In the genomic region with DNA sequence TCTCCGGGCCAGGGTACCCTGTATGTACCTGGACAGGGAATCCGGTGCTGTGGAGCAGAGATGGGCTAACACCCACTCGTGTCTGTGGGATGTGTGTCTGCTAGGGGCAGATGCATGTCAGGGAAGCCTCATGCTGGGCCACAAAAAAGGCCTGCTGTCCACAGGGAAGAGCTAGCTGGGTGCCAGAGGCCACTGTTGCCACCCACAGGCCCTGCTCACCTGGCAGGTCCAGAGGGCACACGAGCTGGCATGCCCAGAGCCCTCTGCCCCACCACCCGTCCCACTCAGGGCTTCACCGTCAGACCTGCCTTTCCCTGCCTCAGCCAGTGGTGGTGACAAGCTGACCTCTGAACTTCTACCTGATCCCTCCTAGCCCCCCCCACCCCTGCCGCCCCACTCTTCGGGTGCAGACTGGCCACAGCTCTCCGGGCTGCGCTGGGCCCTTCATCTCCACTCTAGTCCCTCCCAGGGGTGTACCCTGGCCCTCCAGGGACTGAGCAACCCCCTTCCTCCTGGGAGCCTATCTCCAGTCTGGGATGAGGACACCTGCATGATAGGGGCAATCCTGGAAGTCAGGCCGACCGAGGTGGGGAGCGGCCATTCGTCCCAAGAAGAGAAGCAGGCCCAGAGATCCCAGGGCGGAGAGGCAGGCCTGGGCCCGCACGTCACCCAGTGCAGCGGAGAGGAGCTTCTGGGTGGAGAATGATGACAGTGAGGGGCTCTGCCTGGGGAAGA, we compare ENCODE assay signal across 1 cellular context.
A peak's percentile ranks its signal among the peaks of the same experiment; 100 is the strongest.
TF ChIP-seq lines count a peak whose summit lies in the region.

No MANE protein-coding gene starts in this region.

TF ChIP-seq in HepG2, 621 proteins besides CTCF, POLR2A, EP300 and RAD21 (continues in another document):
- TF ChIP-seq, protein P1, sequence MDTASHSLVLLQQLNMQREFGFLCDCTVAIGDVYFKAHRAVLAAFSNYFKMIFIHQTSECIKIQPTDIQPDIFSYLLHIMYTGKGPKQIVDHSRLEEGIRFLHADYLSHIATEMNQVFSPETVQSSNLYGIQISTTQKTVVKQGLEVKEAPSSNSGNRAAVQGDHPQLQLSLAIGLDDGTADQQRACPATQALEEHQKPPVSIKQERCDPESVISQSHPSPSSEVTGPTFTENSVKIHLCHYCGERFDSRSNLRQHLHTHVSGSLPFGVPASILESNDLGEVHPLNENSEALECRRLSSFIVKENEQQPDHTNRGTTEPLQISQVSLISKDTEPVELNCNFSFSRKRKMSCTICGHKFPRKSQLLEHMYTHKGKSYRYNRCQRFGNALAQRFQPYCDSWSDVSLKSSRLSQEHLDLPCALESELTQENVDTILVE (CRISPR knock-in tag; IDR thresholded peaks at IDR 0.05) = no peak
- peak; percentile 8; the same call in 1 of the 2 replicates for TF ChIP-seq MEIS1 (CRISPR knock-in tag; IDR thresholded peaks at IDR 0.05; ENCODE audit: borderline replicate concordance)
- 0 out of 2 replicates have a peak, but pooled peaks have one; percentile 15 for TF ChIP-seq ZNF546 (CRISPR knock-in tag; conservative IDR thresholded peaks at IDR 0.05)
- TF ChIP-seq ZSCAN31 (CRISPR knock-in tag; IDR thresholded peaks at IDR 0.05; ENCODE audit: low read depth) = peak; percentile 21; the same call in 1 of the 2 replicates
- TF ChIP-seq KAT7 (CRISPR knock-in tag; IDR thresholded peaks at IDR 0.05; ENCODE audit: borderline replicate concordance) = no peak
- no peak; the same call in 1 of the 2 replicates for TF ChIP-seq ZFP41 (CRISPR knock-in tag; IDR thresholded peaks at IDR 0.05; ENCODE audit: borderline replicate concordance)
- no peak for TF ChIP-seq CENPX (CRISPR knock-in tag; IDR thresholded peaks at IDR 0.05)
- TF ChIP-seq HNRNPH1 (optimal IDR thresholded peaks at IDR 0.05; ENCODE audit: low read depth, low read length) = no peak
- peak; percentile 19; the same call in 1 of the 2 replicates for TF ChIP-seq NR2F2 (IDR thresholded peaks at IDR 0.05; ENCODE audit: borderline replicate concordance, low read depth)
- TF ChIP-seq, protein P2, sequence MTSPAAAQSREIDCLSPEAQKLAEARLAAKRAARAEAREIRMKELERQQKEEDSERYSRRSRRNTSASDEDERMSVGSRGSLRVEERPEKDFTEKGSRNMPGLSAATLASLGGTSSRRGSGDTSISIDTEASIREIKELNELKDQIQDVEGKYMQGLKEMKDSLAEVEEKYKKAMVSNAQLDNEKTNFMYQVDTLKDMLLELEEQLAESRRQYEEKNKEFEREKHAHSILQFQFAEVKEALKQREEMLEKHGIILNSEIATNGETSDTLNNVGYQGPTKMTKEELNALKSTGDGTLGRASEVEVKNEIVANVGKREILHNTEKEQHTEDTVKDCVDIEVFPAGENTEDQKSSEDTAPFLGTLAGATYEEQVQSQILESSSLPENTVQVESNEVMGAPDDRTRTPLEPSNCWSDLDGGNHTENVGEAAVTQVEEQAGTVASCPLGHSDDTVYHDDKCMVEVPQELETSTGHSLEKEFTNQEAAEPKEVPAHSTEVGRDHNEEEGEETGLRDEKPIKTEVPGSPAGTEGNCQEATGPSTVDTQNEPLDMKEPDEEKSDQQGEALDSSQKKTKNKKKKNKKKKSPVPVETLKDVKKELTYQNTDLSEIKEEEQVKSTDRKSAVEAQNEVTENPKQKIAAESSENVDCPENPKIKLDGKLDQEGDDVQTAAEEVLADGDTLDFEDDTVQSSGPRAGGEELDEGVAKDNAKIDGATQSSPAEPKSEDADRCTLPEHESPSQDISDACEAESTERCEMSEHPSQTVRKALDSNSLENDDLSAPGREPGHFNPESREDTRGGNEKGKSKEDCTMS (CRISPR knock-in tag; conservative IDR thresholded peaks at IDR 0.05) = no peak
- no peak for TF ChIP-seq ATF7-NPFF (CRISPR knock-in tag; IDR thresholded peaks at IDR 0.05; ENCODE audit: low read depth)
- TF ChIP-seq, protein P3, sequence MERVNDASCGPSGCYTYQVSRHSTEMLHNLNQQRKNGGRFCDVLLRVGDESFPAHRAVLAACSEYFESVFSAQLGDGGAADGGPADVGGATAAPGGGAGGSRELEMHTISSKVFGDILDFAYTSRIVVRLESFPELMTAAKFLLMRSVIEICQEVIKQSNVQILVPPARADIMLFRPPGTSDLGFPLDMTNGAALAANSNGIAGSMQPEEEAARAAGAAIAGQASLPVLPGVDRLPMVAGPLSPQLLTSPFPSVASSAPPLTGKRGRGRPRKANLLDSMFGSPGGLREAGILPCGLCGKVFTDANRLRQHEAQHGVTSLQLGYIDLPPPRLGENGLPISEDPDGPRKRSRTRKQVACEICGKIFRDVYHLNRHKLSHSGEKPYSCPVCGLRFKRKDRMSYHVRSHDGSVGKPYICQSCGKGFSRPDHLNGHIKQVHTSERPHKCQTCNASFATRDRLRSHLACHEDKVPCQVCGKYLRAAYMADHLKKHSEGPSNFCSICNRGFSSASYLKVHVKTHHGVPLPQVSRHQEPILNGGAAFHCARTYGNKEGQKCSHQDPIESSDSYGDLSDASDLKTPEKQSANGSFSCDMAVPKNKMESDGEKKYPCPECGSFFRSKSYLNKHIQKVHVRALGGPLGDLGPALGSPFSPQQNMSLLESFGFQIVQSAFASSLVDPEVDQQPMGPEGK (CRISPR knock-in tag; IDR thresholded peaks at IDR 0.05) = peak; percentile 9; the same call in 1 of the 2 replicates
- TF ChIP-seq, protein P4, sequence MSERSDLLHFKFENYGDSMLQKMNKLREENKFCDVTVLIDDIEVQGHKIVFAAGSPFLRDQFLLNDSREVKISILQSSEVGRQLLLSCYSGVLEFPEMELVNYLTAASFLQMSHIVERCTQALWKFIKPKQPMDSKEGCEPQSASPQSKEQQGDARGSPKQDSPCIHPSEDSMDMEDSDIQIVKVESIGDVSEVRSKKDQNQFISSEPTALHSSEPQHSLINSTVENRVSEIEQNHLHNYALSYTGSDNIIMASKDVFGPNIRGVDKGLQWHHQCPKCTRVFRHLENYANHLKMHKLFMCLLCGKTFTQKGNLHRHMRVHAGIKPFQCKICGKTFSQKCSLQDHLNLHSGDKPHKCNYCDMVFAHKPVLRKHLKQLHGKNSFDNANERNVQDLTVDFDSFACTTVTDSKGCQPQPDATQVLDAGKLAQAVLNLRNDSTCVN (CRISPR knock-in tag; IDR thresholded peaks at IDR 0.05; ENCODE audit: borderline replicate concordance) = 0 out of 2 replicates have a peak, but pooled peaks have one; percentile 17
- TF ChIP-seq ZNF235 (CRISPR knock-in tag; IDR thresholded peaks at IDR 0.05; ENCODE audit: borderline replicate concordance) = peak; percentile 59; the same call in 1 of the 2 replicates
- no peak for TF ChIP-seq NFE2L2 (IDR thresholded peaks at IDR 0.05; ENCODE audit: low read length)
- no peak for TF ChIP-seq TBL1XR1 (IDR thresholded peaks at IDR 0.05; ENCODE audit: borderline replicate concordance, low read length, partially characterized antibody)
- TF ChIP-seq ZNF720 (CRISPR knock-in tag; IDR thresholded peaks at IDR 0.05) = no peak
- no peak for TF ChIP-seq AHR (CRISPR knock-in tag; IDR thresholded peaks at IDR 0.05)
- no peak for TF ChIP-seq MZF1 (CRISPR knock-in tag; IDR thresholded peaks at IDR 0.05; ENCODE audit: borderline replicate concordance)
- no peak for TF ChIP-seq RBM22 (optimal IDR thresholded peaks at IDR 0.05; ENCODE audit: low read length)
- TF ChIP-seq ZNF766 (CRISPR knock-in tag; IDR thresholded peaks at IDR 0.05; ENCODE audit: borderline replicate concordance) = no peak
- TF ChIP-seq ZNF431 (CRISPR knock-in tag; IDR thresholded peaks at IDR 0.05; ENCODE audit: borderline replicate concordance, low read depth) = no peak
- TF ChIP-seq, protein P5, sequence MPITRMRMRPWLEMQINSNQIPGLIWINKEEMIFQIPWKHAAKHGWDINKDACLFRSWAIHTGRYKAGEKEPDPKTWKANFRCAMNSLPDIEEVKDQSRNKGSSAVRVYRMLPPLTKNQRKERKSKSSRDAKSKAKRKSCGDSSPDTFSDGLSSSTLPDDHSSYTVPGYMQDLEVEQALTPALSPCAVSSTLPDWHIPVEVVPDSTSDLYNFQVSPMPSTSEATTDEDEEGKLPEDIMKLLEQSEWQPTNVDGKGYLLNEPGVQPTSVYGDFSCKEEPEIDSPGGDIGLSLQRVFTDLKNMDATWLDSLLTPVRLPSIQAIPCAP (CRISPR knock-in tag; IDR thresholded peaks at IDR 0.05; ENCODE audit: low read depth) = 0 out of 2 replicates have a peak, but pooled peaks have one; percentile 10
- no peak; the same call in 1 of the 2 replicates for TF ChIP-seq ZNF772 (CRISPR knock-in tag; IDR thresholded peaks at IDR 0.05)
- TF ChIP-seq, protein P6, sequence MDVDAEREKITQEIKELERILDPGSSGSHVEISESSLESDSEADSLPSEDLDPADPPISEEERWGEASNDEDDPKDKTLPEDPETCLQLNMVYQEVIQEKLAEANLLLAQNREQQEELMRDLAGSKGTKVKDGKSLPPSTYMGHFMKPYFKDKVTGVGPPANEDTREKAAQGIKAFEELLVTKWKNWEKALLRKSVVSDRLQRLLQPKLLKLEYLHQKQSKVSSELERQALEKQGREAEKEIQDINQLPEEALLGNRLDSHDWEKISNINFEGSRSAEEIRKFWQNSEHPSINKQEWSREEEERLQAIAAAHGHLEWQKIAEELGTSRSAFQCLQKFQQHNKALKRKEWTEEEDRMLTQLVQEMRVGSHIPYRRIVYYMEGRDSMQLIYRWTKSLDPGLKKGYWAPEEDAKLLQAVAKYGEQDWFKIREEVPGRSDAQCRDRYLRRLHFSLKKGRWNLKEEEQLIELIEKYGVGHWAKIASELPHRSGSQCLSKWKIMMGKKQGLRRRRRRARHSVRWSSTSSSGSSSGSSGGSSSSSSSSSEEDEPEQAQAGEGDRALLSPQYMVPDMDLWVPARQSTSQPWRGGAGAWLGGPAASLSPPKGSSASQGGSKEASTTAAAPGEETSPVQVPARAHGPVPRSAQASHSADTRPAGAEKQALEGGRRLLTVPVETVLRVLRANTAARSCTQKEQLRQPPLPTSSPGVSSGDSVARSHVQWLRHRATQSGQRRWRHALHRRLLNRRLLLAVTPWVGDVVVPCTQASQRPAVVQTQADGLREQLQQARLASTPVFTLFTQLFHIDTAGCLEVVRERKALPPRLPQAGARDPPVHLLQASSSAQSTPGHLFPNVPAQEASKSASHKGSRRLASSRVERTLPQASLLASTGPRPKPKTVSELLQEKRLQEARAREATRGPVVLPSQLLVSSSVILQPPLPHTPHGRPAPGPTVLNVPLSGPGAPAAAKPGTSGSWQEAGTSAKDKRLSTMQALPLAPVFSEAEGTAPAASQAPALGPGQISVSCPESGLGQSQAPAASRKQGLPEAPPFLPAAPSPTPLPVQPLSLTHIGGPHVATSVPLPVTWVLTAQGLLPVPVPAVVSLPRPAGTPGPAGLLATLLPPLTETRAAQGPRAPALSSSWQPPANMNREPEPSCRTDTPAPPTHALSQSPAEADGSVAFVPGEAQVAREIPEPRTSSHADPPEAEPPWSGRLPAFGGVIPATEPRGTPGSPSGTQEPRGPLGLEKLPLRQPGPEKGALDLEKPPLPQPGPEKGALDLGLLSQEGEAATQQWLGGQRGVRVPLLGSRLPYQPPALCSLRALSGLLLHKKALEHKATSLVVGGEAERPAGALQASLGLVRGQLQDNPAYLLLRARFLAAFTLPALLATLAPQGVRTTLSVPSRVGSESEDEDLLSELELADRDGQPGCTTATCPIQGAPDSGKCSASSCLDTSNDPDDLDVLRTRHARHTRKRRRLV (CRISPR knock-in tag; IDR thresholded peaks at IDR 0.05) = 0 out of 2 replicates have a peak, but pooled peaks have one; percentile 65
- TF ChIP-seq KLF12 (CRISPR knock-in tag; IDR thresholded peaks at IDR 0.05; ENCODE audit: borderline replicate concordance) = no peak
- TF ChIP-seq SETDB1 (CRISPR knock-in tag; IDR thresholded peaks at IDR 0.05; ENCODE audit: borderline replicate concordance) = no peak
- no peak for TF ChIP-seq ZNF441 (CRISPR knock-in tag; IDR thresholded peaks at IDR 0.05; ENCODE audit: borderline replicate concordance)
- TF ChIP-seq ZNF788 (CRISPR knock-in tag; IDR thresholded peaks at IDR 0.05; ENCODE audit: borderline replicate concordance) = no peak
- no peak for TF ChIP-seq PITX1 (CRISPR knock-in tag; IDR thresholded peaks at IDR 0.05)
- no peak for TF ChIP-seq TBP (CRISPR knock-in tag; IDR thresholded peaks at IDR 0.05)
- TF ChIP-seq FOSL2 (CRISPR knock-in tag; IDR thresholded peaks at IDR 0.05) = no peak
- TF ChIP-seq, protein P7, sequence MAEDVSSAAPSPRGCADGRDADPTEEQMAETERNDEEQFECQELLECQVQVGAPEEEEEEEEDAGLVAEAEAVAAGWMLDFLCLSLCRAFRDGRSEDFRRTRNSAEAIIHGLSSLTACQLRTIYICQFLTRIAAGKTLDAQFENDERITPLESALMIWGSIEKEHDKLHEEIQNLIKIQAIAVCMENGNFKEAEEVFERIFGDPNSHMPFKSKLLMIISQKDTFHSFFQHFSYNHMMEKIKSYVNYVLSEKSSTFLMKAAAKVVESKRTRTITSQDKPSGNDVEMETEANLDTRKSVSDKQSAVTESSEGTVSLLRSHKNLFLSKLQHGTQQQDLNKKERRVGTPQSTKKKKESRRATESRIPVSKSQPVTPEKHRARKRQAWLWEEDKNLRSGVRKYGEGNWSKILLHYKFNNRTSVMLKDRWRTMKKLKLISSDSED (CRISPR knock-in tag; IDR thresholded peaks at IDR 0.05) = no peak
- no peak for TF ChIP-seq CBX5 (CRISPR knock-in tag; IDR thresholded peaks at IDR 0.05; ENCODE audit: borderline replicate concordance)
- no peak for TF ChIP-seq DNMT3B (CRISPR knock-in tag; conservative IDR thresholded peaks at IDR 0.05)
- TF ChIP-seq KDM5B (CRISPR knock-in tag; IDR thresholded peaks at IDR 0.05; ENCODE audit: borderline replicate concordance) = 0 out of 2 replicates have a peak, but pooled peaks have one; percentile 60
- TF ChIP-seq, protein P8, sequence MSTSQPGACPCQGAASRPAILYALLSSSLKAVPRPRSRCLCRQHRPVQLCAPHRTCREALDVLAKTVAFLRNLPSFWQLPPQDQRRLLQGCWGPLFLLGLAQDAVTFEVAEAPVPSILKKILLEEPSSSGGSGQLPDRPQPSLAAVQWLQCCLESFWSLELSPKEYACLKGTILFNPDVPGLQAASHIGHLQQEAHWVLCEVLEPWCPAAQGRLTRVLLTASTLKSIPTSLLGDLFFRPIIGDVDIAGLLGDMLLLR (CRISPR knock-in tag; IDR thresholded peaks at IDR 0.05) = peak; percentile 34; the same call in 1 of the 2 replicates
- TF ChIP-seq, protein P9, sequence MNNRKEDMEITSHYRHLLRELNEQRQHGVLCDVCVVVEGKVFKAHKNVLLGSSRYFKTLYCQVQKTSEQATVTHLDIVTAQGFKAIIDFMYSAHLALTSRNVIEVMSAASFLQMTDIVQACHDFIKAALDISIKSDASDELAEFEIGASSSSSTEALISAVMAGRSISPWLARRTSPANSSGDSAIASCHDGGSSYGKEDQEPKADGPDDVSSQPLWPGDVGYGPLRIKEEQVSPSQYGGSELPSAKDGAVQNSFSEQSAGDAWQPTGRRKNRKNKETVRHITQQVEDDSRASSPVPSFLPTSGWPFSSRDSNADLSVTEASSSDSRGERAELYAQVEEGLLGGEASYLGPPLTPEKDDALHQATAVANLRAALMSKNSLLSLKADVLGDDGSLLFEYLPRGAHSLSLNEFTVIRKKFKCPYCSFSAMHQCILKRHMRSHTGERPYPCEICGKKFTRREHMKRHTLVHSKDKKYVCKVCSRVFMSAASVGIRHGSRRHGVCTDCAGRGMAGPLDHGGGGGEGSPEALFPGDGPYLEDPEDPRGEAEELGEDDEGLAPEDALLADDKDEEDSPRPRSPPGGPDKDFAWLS (CRISPR knock-in tag; IDR thresholded peaks at IDR 0.05; ENCODE audit: borderline replicate concordance) = no peak
- no peak for TF ChIP-seq SRY (CRISPR knock-in tag; IDR thresholded peaks at IDR 0.05)
- TF ChIP-seq ZMAT3 (CRISPR knock-in tag; conservative IDR thresholded peaks at IDR 0.05) = 0 out of 2 replicates have a peak, but pooled peaks have one; percentile 19
- no peak for TF ChIP-seq JARID2 (CRISPR knock-in tag; IDR thresholded peaks at IDR 0.05; ENCODE audit: insufficient replicate concordance)
